In the genomic region with DNA sequence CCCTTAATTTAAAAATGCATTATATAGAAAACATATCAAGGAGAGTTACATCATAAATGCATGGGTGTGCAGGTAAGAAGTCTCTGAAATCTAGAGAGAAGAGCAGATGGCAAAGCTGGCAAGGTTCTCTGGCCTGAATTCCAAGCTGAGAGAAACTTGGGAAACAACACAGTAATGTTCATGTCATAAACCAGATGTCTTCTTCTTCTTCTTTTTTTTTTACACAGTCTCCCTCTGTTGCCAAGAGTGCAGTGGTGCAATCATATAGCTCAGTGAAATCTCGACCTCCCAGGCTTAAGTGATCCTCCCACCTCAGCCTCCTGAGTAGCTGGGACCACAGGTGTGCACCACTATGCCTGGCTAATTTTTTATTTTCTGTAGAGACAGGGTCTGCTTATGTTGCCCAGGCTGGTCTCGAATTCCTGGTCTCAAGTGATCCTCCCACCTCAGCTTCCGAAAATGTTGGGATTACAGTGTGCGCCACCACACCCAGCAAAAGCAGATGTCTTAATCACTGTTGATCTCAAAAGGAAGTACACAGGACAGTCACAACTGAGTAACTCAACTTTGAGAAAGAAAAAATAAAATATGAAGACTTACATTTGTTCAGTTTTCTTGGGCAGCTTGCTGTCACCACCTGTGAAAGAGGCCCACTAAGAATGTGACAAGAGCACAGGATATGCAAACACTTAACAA, we compare ENCODE assay signal across 14 cellular contexts.
DNase-seq lines count a peak whose midpoint lies in the region; ATAC-seq and TF ChIP-seq lines count a peak whose summit lies in the region.
"Had no signal": no experiment of that assay in that cellular context is flagged by ENCODE, and none has a peak within 500 bp of the region (broad histone marks: within the 10 kb centered on the region; RNA-seq: fewer than 3 reads in every experiment).

No MANE protein-coding gene starts in this region.

- no peaks in the 10 kb centered on the region for H3K27me3 Mint-ChIP-seq in endothelial cell (ENCODE audit: unreplicated experiment)

- ATAC-seq in HG02642 (IDR thresholded peaks at IDR 0.05; ENCODE audit: poor library complexity, unreplicated experiment) (no peak), HG03139 (IDR thresholded peaks at IDR 0.05; ENCODE audit: unreplicated experiment) (no peak)
- ATAC-seq: CD8-positive, alpha-beta T cell had no signal

- H3K4me1 Mint-ChIP-seq in endothelial cell (ENCODE audit: unreplicated experiment) = no peaks in the 10 kb centered on the region

- no peaks in the 10 kb centered on the region for H3K9me3 Mint-ChIP-seq in endothelial cell (ENCODE audit: unreplicated experiment)
- H3K9me3 Mint-ChIP-seq: CD8-positive, alpha-beta T cell had no signal

- peaks cover 46% of the 10 kb centered on the region for H3K36me3 Mint-ChIP-seq in endothelial cell (ENCODE audit: low read depth, unreplicated experiment)

- DNase-seq in AG09309 (ENCODE audit: low read depth) = peak; percentile 51
- DNase-seq in GM04504 (ENCODE audit: low read depth) = peak; percentile 55
- peak; percentile 41 for DNase-seq in OCI-M1 (lab: John Stamatoyannopoulos, UW)
- peak; percentile 73 for DNase-seq in fibroblast of mammary gland (ENCODE audit: low read depth)
- no peak for DNase-seq in NCI-H526 treated with DMSO at 0.1 percent for 48 hours (lab: John Stamatoyannopoulos, UW)
- no peak for DNase-seq in endothelial cell (ENCODE audit: low spot score)
- DNase-seq: activated CD4-positive, alpha-beta T cell treated with anti-CD3 and anti-CD28 coated beads, Interleukin-2, amount 50 U/mL, for 1 hour; activated naive CD4-positive, alpha-beta T cell treated with anti-CD3 and anti-CD28 coated beads, Interleukin-2, amount 50 U/mL, for 16 hours; CD8-positive, alpha-beta T cell; NCI-H345; psoas muscle had no signal

- no peak overlapping the region for H3K27ac Mint-ChIP-seq in endothelial cell (ENCODE audit: unreplicated experiment)

- no peak overlapping the region for H3K4me3 Mint-ChIP-seq in endothelial cell (ENCODE audit: unreplicated experiment)
- H3K4me3 Mint-ChIP-seq: CD8-positive, alpha-beta T cell had no signal

- H3K4me3 ChIP-seq in AG09309 (ENCODE audit: control insufficient read depth, low read depth, low read length) (no peak overlapping the region), fibroblast of mammary gland (ENCODE audit: control insufficient read depth, low read depth, low read length) (no peak overlapping the region)
- H3K4me3 ChIP-seq: psoas muscle, SJSA1 had no signal

- TF ChIP-seq CTCF in AG09309 (IDR thresholded peaks at IDR 0.05; ENCODE audit: control insufficient read depth, insufficient read depth, low read depth, low read length, missing control alignments) = peak; percentile 26
- TF ChIP-seq CTCF in fibroblast of mammary gland (conservative IDR thresholded peaks at IDR 0.05; ENCODE audit: control insufficient read depth, insufficient read depth, low read depth, low read length) = peak; percentile 11
- TF ChIP-seq CTCF in endothelial cell (IDR thresholded peaks at IDR 0.05; ENCODE audit: unreplicated experiment) = no peak

Comparison
In these comparisons a context has a peak if more than half of its experiments do, and no peak if none do; other contexts are left out.
1. DNase-seq: peak in AG09309 (single experiment), GM04504 (single experiment), OCI-M1 (single experiment) and fibroblast of mammary gland (single experiment); none in NCI-H526 treated with DMSO at 0.1 percent for 48 hours (single experiment) and endothelial cell (single experiment).